1 cellular context compared by ENCODE assay signal in the genomic region with DNA sequence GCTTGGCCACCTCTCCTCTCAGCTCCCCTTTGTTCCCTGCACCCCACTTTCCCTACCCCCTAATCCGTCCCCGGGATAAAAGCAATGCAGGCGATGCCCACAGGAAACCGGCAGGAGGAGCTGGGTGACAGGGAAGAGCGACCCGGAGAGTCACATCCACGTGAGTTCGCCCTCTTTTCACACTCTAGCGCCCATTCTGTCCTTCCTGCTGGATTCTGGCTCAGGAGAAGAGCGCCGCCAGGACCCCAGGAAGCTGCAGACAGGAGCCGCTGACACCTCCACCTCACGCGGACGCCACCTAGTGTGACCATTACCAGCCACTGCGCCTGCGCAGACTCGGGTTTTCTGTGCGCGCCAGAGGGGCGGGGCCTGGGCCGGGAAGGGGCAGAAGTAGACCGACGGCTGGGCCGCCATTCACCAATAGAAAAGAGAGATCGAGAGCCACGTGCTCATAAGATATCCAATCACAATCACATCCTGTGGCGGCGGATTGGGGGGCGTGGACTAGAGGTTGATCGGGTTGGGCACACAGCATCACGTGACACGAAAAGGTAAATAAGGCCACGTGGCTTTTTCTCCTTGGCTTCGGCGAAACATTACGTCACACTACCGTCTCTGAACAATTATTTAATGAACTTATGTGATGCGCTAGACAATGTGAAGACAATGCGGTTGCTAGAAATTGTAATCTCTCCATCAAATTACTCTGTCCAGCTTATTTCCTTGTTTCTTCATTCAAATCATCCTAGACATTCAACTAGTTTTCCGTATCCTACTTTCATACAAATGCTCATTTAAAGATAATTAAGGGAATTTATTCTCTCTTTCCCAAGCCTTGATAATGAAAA.
TF ChIP-seq lines count a peak whose summit lies in the region.

No MANE protein-coding gene starts in this region.

TF ChIP-seq in HEK293, 187 proteins besides CTCF, POLR2A, EP300 and RAD21 (continued from another document and continues in another):
- TF ChIP-seq, protein P1, sequence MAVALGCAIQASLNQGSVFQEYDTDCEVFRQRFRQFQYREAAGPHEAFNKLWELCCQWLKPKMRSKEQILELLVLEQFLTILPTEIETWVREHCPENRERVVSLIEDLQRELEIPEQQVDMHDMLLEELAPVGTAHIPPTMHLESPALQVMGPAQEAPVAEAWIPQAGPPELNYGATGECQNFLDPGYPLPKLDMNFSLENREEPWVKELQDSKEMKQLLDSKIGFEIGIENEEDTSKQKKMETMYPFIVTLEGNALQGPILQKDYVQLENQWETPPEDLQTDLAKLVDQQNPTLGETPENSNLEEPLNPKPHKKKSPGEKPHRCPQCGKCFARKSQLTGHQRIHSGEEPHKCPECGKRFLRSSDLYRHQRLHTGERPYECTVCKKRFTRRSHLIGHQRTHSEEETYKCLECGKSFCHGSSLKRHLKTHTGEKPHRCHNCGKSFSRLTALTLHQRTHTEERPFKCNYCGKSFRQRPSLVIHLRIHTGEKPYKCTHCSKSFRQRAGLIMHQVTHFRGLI (tag by site-specific recombination; IDR thresholded peaks at IDR 0.05): peak; percentile 90
- TF ChIP-seq ZFP37 (tag by site-specific recombination; IDR thresholded peaks at IDR 0.05) (no peak; the same call in 1 of the 2 replicates), ZNF747 (tag by site-specific recombination; IDR thresholded peaks at IDR 0.05) (no peak), ZNF677 (tag by site-specific recombination; IDR thresholded peaks at IDR 0.05) (no peak), ZXDB (tag by site-specific recombination; IDR thresholded peaks at IDR 0.05) (peak; percentile 40), ZNF169 (tag by site-specific recombination; IDR thresholded peaks at IDR 0.05) (no peak), ZNF561 (tag by site-specific recombination; IDR thresholded peaks at IDR 0.05; ENCODE audit: borderline replicate concordance) (no peak), GLI2 (tag by site-specific recombination; IDR thresholded peaks at IDR 0.05; ENCODE audit: borderline replicate concordance, low read depth) (no peak), ZNF10 (tag by site-specific recombination; IDR thresholded peaks at IDR 0.05) (no peak), BCL11B (tag by site-specific recombination; IDR thresholded peaks at IDR 0.05; ENCODE audit: low read depth) (no peak), ZNF707 (tag by site-specific recombination; IDR thresholded peaks at IDR 0.05) (no peak), KLF7 (tag by site-specific recombination; IDR thresholded peaks at IDR 0.05; ENCODE audit: borderline replicate concordance) (no peak), ZNF510 (tag by site-specific recombination; IDR thresholded peaks at IDR 0.05; ENCODE audit: insufficient replicate concordance) (no peak), PRDM1 (tag by site-specific recombination; IDR thresholded peaks at IDR 0.05) (0 out of 2 replicates have a peak, but pooled peaks have one; percentile 34), ZNF221 (tag by site-specific recombination; IDR thresholded peaks at IDR 0.05; ENCODE audit: borderline replicate concordance) (no peak), ZNF433 (tag by site-specific recombination; IDR thresholded peaks at IDR 0.05; ENCODE audit: low read depth) (no peak), ZNF76 (tag by site-specific recombination; IDR thresholded peaks at IDR 0.05; ENCODE audit: borderline replicate concordance, low read depth) (peak; percentile 17; the same call in 1 of the 2 replicates), GLIS1 (tag by site-specific recombination; IDR thresholded peaks at IDR 0.05) (peak; percentile 77), SCRT2 (tag by site-specific recombination; IDR thresholded peaks at IDR 0.05) (peak; percentile 30; the same call in 1 of the 2 replicates), ZNF610 (tag by site-specific recombination; IDR thresholded peaks at IDR 0.05; ENCODE audit: borderline replicate concordance) (no peak; the same call in 1 of the 2 replicates), ZNF23 (tag by site-specific recombination; IDR thresholded peaks at IDR 0.05; ENCODE audit: borderline replicate concordance) (no peak), KLF1 (tag by site-specific recombination; IDR thresholded peaks at IDR 0.05) (peak; percentile 5; the same call in 1 of the 2 replicates), ZNF558 (tag by site-specific recombination; IDR thresholded peaks at IDR 0.05) (no peak), ZNF548 (tag by site-specific recombination; IDR thresholded peaks at IDR 0.05) (no peak), ZNF214 (tag by site-specific recombination; IDR thresholded peaks at IDR 0.05; ENCODE audit: borderline replicate concordance) (no peak), ZNF2 (tag by site-specific recombination; IDR thresholded peaks at IDR 0.05) (peak; percentile 52), ZBTB8A (tag by site-specific recombination; IDR thresholded peaks at IDR 0.05) (peak; percentile 73), SALL2 (tag by site-specific recombination; IDR thresholded peaks at IDR 0.05; ENCODE audit: borderline replicate concordance) (no peak), ZFHX2 (tag by site-specific recombination; conservative IDR thresholded peaks at IDR 0.05) (no peak), ZNF211 (tag by site-specific recombination; IDR thresholded peaks at IDR 0.05; ENCODE audit: low read depth) (no peak), ZBTB48 (tag by site-specific recombination; IDR thresholded peaks at IDR 0.05) (no peak)
- TF ChIP-seq, protein P2, sequence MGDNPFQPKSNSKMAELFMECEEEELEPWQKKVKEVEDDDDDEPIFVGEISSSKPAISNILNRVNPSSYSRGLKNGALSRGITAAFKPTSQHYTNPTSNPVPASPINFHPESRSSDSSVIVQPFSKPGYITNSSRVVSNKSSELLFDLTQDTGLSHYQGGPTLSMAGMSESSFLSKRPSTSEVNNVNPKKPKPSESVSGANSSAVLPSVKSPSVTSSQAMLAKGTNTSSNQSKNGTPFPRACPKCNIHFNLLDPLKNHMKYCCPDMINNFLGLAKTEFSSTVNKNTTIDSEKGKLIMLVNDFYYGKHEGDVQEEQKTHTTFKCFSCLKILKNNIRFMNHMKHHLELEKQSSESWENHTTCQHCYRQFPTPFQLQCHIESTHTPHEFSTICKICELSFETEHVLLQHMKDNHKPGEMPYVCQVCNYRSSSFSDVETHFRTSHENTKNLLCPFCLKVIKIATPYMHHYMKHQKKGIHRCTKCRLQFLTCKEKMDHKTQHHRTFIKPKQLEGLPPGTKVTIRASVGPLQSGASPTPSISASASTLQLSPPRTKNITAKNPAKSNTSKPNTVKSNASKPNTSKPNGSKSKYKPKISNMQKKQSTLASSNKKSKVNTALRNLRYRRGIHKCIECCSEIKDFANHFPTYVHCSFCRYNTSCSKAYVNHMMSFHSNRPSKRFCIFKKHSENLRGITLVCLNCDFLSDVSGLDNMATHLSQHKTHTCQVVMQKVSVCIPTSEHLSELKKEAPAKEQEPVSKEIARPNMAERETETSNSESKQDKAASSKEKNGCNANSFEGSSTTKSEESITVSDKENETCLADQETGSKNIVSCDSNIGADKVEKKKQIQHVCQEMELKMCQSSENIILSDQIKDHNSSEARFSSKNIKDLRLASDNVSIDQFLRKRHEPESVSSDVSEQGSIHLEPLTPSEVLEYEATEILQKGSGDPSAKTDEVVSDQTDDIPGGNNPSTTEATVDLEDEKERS (tag by site-specific recombination; IDR thresholded peaks at IDR 0.05): no peak
- TF ChIP-seq, protein P3, sequence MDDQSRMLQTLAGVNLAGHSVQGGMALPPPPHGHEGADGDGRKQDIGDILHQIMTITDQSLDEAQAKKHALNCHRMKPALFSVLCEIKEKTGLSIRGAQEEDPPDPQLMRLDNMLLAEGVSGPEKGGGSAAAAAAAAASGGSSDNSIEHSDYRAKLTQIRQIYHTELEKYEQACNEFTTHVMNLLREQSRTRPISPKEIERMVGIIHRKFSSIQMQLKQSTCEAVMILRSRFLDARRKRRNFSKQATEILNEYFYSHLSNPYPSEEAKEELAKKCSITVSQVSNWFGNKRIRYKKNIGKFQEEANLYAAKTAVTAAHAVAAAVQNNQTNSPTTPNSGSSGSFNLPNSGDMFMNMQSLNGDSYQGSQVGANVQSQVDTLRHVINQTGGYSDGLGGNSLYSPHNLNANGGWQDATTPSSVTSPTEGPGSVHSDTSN (CRISPR knock-in tag; IDR thresholded peaks at IDR 0.05): no peak
- TF ChIP-seq, protein P4, sequence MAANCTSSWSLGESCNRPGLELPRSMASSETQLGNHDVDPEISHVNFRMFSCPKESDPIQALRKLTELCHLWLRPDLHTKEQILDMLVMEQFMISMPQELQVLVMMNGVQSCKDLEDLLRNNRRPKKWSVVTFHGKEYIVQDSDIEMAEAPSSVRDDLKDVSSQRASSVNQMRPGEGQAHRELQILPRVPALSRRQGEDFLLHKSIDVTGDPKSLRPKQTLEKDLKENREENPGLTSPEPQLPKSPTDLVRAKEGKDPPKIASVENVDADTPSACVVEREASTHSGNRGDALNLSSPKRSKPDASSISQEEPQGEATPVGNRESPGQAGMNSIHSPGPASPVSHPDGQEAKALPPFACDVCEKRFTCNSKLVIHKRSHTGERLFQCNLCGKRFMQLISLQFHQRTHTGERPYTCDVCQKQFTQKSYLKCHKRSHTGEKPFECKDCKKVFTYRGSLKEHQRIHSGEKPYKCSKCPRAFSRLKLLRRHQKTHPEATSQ (tag by site-specific recombination; IDR thresholded peaks at IDR 0.05): no peak
- TF ChIP-seq, protein P5, sequence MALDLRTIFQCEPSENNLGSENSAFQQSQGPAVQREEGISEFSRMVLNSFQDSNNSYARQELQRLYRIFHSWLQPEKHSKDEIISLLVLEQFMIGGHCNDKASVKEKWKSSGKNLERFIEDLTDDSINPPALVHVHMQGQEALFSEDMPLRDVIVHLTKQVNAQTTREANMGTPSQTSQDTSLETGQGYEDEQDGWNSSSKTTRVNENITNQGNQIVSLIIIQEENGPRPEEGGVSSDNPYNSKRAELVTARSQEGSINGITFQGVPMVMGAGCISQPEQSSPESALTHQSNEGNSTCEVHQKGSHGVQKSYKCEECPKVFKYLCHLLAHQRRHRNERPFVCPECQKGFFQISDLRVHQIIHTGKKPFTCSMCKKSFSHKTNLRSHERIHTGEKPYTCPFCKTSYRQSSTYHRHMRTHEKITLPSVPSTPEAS (tag by site-specific recombination; IDR thresholded peaks at IDR 0.05): no peak
- TF ChIP-seq, protein P6, sequence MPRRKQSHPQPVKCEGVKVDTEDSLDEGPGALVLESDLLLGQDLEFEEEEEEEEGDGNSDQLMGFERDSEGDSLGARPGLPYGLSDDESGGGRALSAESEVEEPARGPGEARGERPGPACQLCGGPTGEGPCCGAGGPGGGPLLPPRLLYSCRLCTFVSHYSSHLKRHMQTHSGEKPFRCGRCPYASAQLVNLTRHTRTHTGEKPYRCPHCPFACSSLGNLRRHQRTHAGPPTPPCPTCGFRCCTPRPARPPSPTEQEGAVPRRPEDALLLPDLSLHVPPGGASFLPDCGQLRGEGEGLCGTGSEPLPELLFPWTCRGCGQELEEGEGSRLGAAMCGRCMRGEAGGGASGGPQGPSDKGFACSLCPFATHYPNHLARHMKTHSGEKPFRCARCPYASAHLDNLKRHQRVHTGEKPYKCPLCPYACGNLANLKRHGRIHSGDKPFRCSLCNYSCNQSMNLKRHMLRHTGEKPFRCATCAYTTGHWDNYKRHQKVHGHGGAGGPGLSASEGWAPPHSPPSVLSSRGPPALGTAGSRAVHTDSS (tag by site-specific recombination; IDR thresholded peaks at IDR 0.05): no peak
- TF ChIP-seq, protein P7, sequence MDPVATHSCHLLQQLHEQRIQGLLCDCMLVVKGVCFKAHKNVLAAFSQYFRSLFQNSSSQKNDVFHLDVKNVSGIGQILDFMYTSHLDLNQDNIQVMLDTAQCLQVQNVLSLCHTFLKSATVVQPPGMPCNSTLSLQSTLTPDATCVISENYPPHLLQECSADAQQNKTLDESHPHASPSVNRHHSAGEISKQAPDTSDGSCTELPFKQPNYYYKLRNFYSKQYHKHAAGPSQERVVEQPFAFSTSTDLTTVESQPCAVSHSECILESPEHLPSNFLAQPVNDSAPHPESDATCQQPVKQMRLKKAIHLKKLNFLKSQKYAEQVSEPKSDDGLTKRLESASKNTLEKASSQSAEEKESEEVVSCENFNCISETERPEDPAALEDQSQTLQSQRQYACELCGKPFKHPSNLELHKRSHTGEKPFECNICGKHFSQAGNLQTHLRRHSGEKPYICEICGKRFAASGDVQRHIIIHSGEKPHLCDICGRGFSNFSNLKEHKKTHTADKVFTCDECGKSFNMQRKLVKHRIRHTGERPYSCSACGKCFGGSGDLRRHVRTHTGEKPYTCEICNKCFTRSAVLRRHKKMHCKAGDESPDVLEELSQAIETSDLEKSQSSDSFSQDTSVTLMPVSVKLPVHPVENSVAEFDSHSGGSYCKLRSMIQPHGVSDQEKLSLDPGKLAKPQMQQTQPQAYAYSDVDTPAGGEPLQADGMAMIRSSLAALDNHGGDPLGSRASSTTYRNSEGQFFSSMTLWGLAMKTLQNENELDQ (tag by site-specific recombination; IDR thresholded peaks at IDR 0.05; ENCODE audit: low read depth): no peak
- TF ChIP-seq, protein P8, sequence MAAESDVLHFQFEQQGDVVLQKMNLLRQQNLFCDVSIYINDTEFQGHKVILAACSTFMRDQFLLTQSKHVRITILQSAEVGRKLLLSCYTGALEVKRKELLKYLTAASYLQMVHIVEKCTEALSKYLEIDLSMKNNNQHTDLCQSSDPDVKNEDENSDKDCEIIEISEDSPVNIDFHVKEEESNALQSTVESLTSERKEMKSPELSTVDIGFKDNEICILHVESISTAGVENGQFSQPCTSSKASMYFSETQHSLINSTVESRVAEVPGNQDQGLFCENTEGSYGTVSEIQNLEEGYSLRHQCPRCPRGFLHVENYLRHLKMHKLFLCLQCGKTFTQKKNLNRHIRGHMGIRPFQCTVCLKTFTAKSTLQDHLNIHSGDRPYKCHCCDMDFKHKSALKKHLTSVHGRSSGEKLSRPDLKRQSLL (tag by site-specific recombination; IDR thresholded peaks at IDR 0.05): no peak
- TF ChIP-seq, protein P9, sequence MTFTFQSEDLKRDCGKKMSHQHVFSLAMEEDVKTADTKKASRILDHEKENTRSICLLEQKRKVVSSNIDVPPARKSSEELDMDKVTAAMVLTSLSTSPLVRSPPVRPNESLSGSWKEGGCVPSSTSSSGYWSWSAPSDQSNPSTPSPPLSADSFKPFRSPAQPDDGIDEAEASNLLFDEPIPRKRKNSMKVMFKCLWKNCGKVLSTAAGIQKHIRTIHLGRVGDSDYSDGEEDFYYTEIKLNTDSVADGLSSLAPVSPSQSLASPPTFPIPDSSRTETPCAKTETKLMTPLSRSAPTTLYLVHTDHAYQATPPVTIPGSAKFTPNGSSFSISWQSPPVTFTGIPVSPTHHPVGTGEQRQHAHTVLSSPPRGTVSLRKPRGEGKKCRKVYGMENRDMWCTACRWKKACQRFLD (tag by site-specific recombination; IDR thresholded peaks at IDR 0.05): no peak
- TF ChIP-seq, protein P10, sequence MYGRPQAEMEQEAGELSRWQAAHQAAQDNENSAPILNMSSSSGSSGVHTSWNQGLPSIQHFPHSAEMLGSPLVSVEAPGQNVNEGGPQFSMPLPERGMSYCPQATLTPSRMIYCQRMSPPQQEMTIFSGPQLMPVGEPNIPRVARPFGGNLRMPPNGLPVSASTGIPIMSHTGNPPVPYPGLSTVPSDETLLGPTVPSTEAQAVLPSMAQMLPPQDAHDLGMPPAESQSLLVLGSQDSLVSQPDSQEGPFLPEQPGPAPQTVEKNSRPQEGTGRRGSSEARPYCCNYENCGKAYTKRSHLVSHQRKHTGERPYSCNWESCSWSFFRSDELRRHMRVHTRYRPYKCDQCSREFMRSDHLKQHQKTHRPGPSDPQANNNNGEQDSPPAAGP (tag by site-specific recombination; IDR thresholded peaks at IDR 0.05): no peak; the same call in 1 of the 2 replicates
- TF ChIP-seq, protein P11, sequence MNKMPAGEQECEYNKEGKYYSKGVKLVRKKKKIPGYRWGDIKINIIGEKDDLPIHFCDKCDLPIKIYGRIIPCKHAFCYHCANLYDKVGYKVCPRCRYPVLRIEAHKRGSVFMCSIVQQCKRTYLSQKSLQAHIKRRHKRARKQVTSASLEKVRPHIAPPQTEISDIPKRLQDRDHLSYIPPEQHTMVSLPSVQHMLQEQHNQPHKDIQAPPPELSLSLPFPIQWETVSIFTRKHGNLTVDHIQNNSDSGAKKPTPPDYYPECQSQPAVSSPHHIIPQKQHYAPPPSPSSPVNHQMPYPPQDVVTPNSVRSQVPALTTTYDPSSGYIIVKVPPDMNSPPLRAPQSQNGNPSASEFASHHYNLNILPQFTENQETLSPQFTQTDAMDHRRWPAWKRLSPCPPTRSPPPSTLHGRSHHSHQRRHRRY (tag by site-specific recombination; IDR thresholded peaks at IDR 0.05): no peak
